Comparison of ENCODE assay signal across 14 cellular contexts in genomic region chr2:113226462-113226861, GRCh38. TPM values are rescaled to one million over a fixed set of nuclear protein-coding genes. Genes with fewer than 3 reads are reported as not detected.
DNase-seq lines count a peak whose midpoint lies in the region; ATAC-seq, FAIRE-seq and TF ChIP-seq lines count a peak whose summit lies in the region.
"Had no signal": no experiment of that assay in that cellular context is flagged by ENCODE, and none has a peak within 500 bp of the region (broad histone marks: within the 10 kb centered on the region; RNA-seq: fewer than 3 reads in every experiment).

No MANE protein-coding gene starts in this region.

- TF ChIP-seq POLR2A in HepG2 (IDR thresholded peaks at IDR 0.05; ENCODE audit: insufficient read depth in 1 of 2, low read depth in 2 of 2, low read length in 2 of 2) (no peak), right lobe of liver (IDR thresholded peaks at IDR 0.05) (no peak), thyroid gland (IDR thresholded peaks at IDR 0.05) (no peak)

- intact Hi-C loops in HepG2 (cut with micrococcal nuclease; ENCODE audit: unreplicated experiment), result no loop called here
- intact Hi-C loops in right lobe of liver (cut with DNase I), result no loop called here
- intact Hi-C loops in thyroid gland (cut with DNase I), result no loop called here

- H3K36me3 ChIP-seq in HepG2 (replicated peaks in 1 of 2; ENCODE audit: control insufficient read depth in 1 of 2, insufficient read depth in 2 of 2, low read length in 2 of 2), result no peaks in the 10 kb centered on the region
- no peaks in the 10 kb centered on the region for H3K36me3 ChIP-seq in right lobe of liver
- H3K36me3 ChIP-seq in ectodermal cell (ENCODE audit: control insufficient read depth, insufficient read depth, low read length), result no peaks in the 10 kb centered on the region
- H3K36me3 ChIP-seq in thyroid gland, result peaks cover 46 to 53% of the 10 kb centered on the region in 2 donors

- H3K9me3 ChIP-seq in HepG2 (ENCODE audit: low read length), result no peaks in the 10 kb centered on the region
- no peaks in the 10 kb centered on the region for H3K9me3 ChIP-seq in right lobe of liver
- H3K9me3 ChIP-seq in ectodermal cell (ENCODE audit: control insufficient read depth, low read length), result no peaks in the 10 kb centered on the region
- no peaks in the 10 kb centered on the region for H3K9me3 ChIP-seq in thyroid gland

- in situ Hi-C loops in HepG2 (cut with HindIII; ENCODE audit: extremely low pct_ligation_motif_present, low pct_unique_long_range_greater_than_20kb), result no loop called here

- no TSS peak for BruUV-seq in HepG2 (replicated peaks; lab: Mats Ljungman, UMichigan)

- TF ChIP-seq EP300 in HepG2 (IDR thresholded peaks at IDR 0.05; ENCODE audit: low read depth in 2 of 2, low read length in 2 of 2) (no peak), HepG2 (CRISPR knock-in tag; IDR thresholded peaks at IDR 0.05; ENCODE audit: borderline replicate concordance) (no peak)

- TF ChIP-seq RAD21 in HepG2 (CRISPR knock-in tag; IDR thresholded peaks at IDR 0.05), result no peak

- H2AFZ ChIP-seq in HepG2 (ENCODE audit: low read length), result no peak overlapping the region
- H2AFZ ChIP-seq: PC-9 had no signal

- H3K4me1 Mint-ChIP-seq in nephron (peaks cover 30% of the 10 kb centered on the region), progenitor cell of endocrine pancreas (ENCODE audit: low read depth) (peaks cover 11% of the 10 kb centered on the region)

- DNase-seq in HepG2 (ENCODE audit: low spot score) (no peak), right lobe of liver (no peak), thyroid gland (no peak), mesenteric fat pad (ENCODE audit: low spot score) (no peak), progenitor cell of endocrine pancreas (ENCODE audit: low spot score, unreplicated experiment) (no peak)
- DNase-seq in stimulated activated naive CD4-positive, alpha-beta T cell (lab: John Stamatoyannopoulos, UW), result no peak
- DNase-seq: AML-193, NCI-H1436 treated with DMSO at 0.1 percent for 48 hours, NCI-H1930, SIG-M5 had no signal

- H3K9ac ChIP-seq in HepG2 (ENCODE audit: insufficient read depth, low read depth, low read length), result no peak overlapping the region

- no peak for ATAC-seq in HepG2
- ATAC-seq in right lobe of liver, result no peak

- H3K4me3 ChIP-seq in HepG2 (replicated peaks in 1 of 3; ENCODE audit: insufficient read depth in 1 of 3, low read depth in 2 of 3, low read length in 3 of 3), result no peak overlapping the region
- no peak overlapping the region for H3K4me3 ChIP-seq in right lobe of liver
- no peak overlapping the region for H3K4me3 ChIP-seq in ectodermal cell (ENCODE audit: insufficient read depth, low read depth, low read length)
- no peak overlapping the region for H3K4me3 ChIP-seq in thyroid gland (replicated peaks in 1 of 3)
- H3K4me3 ChIP-seq: PC-9 had no signal

- no peaks in the 10 kb centered on the region for H3K79me2 ChIP-seq in HepG2 (ENCODE audit: insufficient read depth, low read length)

- H3K4me3 Mint-ChIP-seq in nephron, result no peak overlapping the region
- no peak overlapping the region for H3K4me3 Mint-ChIP-seq in progenitor cell of endocrine pancreas (ENCODE audit: low read depth)

- H3K27me3 Mint-ChIP-seq in nephron (ENCODE audit: low read depth) (no peaks in the 10 kb centered on the region), progenitor cell of endocrine pancreas (peaks cover 14% of the 10 kb centered on the region)

- FAIRE-seq in HepG2 (lab: Jason Lieb, UNC), result no peak

- WGBS in HepG2 (ENCODE audit: low lambda C conversion rate), result 67% methylated on average over 4 of the region's 4 CpGs
- 70% methylated on average over 4 of the region's 4 CpGs for WGBS in right lobe of liver (ENCODE audit: insufficient coverage, low coverage, low lambda C conversion rate, missing lambda C conversion rate)
- WGBS in ectodermal cell, 2 experiments, result 95 to 97% methylated on average over 4 of the region's 4 CpGs
- WGBS in thyroid gland, 2 donors, result 55 to 62% methylated on average over 4 of the region's 4 CpGs

- CTCF ChIA-PET in HepG2 (lab: Yijun Ruan, JAX; ENCODE audit: low intra/inter-chr PET ratio, low total read pairs), result no interaction called here

- no peak overlapping the region for H3K4me2 ChIP-seq in HepG2 (ENCODE audit: low read depth, low read length)

- H3K36me3 Mint-ChIP-seq in nephron (ENCODE audit: low read depth) (peaks cover 16% of the 10 kb centered on the region), progenitor cell of endocrine pancreas (ENCODE audit: insufficient read depth) (no peaks in the 10 kb centered on the region)

- H3K4me1 ChIP-seq in HepG2 (ENCODE audit: insufficient read depth, low read length) (peaks cover 48% of the 10 kb centered on the region), right lobe of liver (peaks cover 0 to 9% (median 0%) of the 10 kb centered on the region in 4 donors), ectodermal cell (ENCODE audit: control insufficient read depth, insufficient read depth, low read length) (peaks cover 10% of the 10 kb centered on the region), thyroid gland (peaks cover 62 to 66% of the 10 kb centered on the region in 2 donors)

- POLR2A ChIA-PET in HepG2 (lab: Yijun Ruan, JAX), result interaction anchor here (0.8 kb wide), 1 partner anchor 9 kb away, joined by 3 read pairs; no protein-coding TSS in a partner anchor

- H3K27ac ChIP-seq in HepG2 (ENCODE audit: extremely low read length, insufficient read depth, low read length), result no peak overlapping the region
- no peak overlapping the region for H3K27ac ChIP-seq in right lobe of liver
- peak overlapping the region; percentile 79 for H3K27ac ChIP-seq in ectodermal cell (ENCODE audit: insufficient read depth, low read depth, low read length, poor library complexity, severe bottlenecking)
- H3K27ac ChIP-seq in thyroid gland, result peak overlapping the region in 2 of 3 donors; percentile 41 to 56
- H3K27ac ChIP-seq: 22Rv1, PC-9 had no signal

- TF ChIP-seq CTCF in HepG2 (CRISPR knock-in tag; IDR thresholded peaks at IDR 0.05) (no peak), right lobe of liver (IDR thresholded peaks at IDR 0.05) (no peak), nephron (IDR thresholded peaks at IDR 0.05; ENCODE audit: unreplicated experiment in 3 of 3) (no peak), thyroid gland (IDR thresholded peaks at IDR 0.05) (no peak), progenitor cell of endocrine pancreas (IDR thresholded peaks at IDR 0.05; ENCODE audit: unreplicated experiment) (no peak)

- H4K20me1 ChIP-seq in HepG2 (ENCODE audit: insufficient read depth, low read length), result no peaks in the 10 kb centered on the region

- H3K27ac Mint-ChIP-seq in nephron (peak overlapping the region in 2 of 3 experiments; percentile 68 to 92), progenitor cell of endocrine pancreas (no peak overlapping the region)

- H3K9me3 Mint-ChIP-seq in nephron (no peaks in the 10 kb centered on the region), progenitor cell of endocrine pancreas (ENCODE audit: low read depth) (no peaks in the 10 kb centered on the region)

- H3K27me3 ChIP-seq in HepG2 (ENCODE audit: control insufficient read depth in 1 of 2, insufficient read depth in 2 of 2, low read length in 2 of 2) (0 out of 5 replicates have a peak, but pooled peaks cover 0 to 5% of the 10 kb centered on the region in 2 experiments), right lobe of liver (no peaks in the 10 kb centered on the region), ectodermal cell (ENCODE audit: control insufficient read depth, insufficient read depth, low read length, poor library complexity, severe bottlenecking) (no peaks in the 10 kb centered on the region), thyroid gland (no peaks in the 10 kb centered on the region)

RNA-seq across cellular contexts. Expression of gene PAX8, which starts 52.3 kb away (rescaled TPM):
- total RNA-seq in HepG2 (2016; rRNA removed; fragmentation: Illumina TruSeq; extraction: Trizol) (1.3 and 1.5 TPM in 2 replicates), right lobe of liver (1 to 10 TPM in 2 of 6 experiments, under 1 TPM in 4; 0.27 to 1.9 (median 0.86) TPM), thyroid gland (1,000 to 10,000 TPM; 1,318 to 2,156 (median 1,767) TPM), mesenteric fat pad (5.3 TPM), progenitor cell of endocrine pancreas (3.9 and 8.4 TPM in 2 replicates)
- 0.79 and 0.91 TPM in 2 replicates for total RNA-seq in HepG2 (2016; cell fraction: cytosol; rRNA removed; fragmentation: Illumina TruSeq; extraction: Trizol; ENCODE audit: low read depth)
- 1.4 and 1.5 TPM in 2 replicates for total RNA-seq in HepG2 (2016; cell fraction: insoluble cytoplasmic fraction; rRNA removed; fragmentation: Illumina TruSeq; extraction: Trizol)
- total RNA-seq in HepG2 (2016; cell fraction: membrane; rRNA removed; fragmentation: Illumina TruSeq; extraction: Trizol), result 1.9 and 2.0 TPM in 2 replicates
- 0.88 and 0.90 TPM in 2 replicates for total RNA-seq in HepG2 (2016; cell fraction: nucleus; rRNA removed; fragmentation: Illumina TruSeq; extraction: Trizol)
- polyA plus RNA-seq in HepG2 (2011; rRNA removed), result 8.1 and 8.8 TPM in 2 replicates
- 3.2 and 4.3 TPM in 2 replicates for polyA plus RNA-seq in HepG2 (2011; cell fraction: cytosol; rRNA removed)
- polyA plus RNA-seq in HepG2 (2011; cell fraction: nucleus; rRNA removed), result 2.5 and 2.8 TPM in 2 replicates
- polyA plus RNA-seq in HepG2 (2012), result 5.3 and 8.3 TPM in 2 replicates
- polyA plus RNA-seq in HepG2 (2016; cell fraction: cytosol; fragmentation: Illumina TruSeq; extraction: Trizol; ENCODE audit: low read depth), result 1.0 and 1.2 TPM in 2 replicates
- polyA plus RNA-seq in HepG2 (2016; cell fraction: insoluble cytoplasmic fraction; fragmentation: Illumina TruSeq; extraction: Trizol; ENCODE audit: low read depth), result 3.8 and 4.0 TPM in 2 replicates
- 2.8 TPM in 2 replicates for polyA plus RNA-seq in HepG2 (2016; cell fraction: membrane; fragmentation: Illumina TruSeq; extraction: Trizol; ENCODE audit: low read depth)
- polyA plus RNA-seq in HepG2 (2016; cell fraction: nucleus; fragmentation: Illumina TruSeq; extraction: Trizol; ENCODE audit: insufficient read depth, low read depth), result 2.5 and 3.1 TPM in 2 replicates
- 1.1 and 5.5 TPM in 2 replicates for polyA minus RNA-seq in HepG2 (2011; rRNA and poly(A)+ RNA removed; ENCODE audit: low replicate concordance)
- 2.4 and 3.0 TPM in 2 replicates for polyA minus RNA-seq in HepG2 (2011; cell fraction: cytosol; rRNA and poly(A)+ RNA removed)
- polyA minus RNA-seq in HepG2 (2011; cell fraction: nucleus; rRNA and poly(A)+ RNA removed), result 3.7 and 3.9 TPM in 2 replicates
- 1.2 TPM for polyA plus RNA-seq in ectodermal cell (2013, experiment 1 of 4)
- polyA plus RNA-seq in ectodermal cell (2013, experiment 2 of 4), result 1.2 TPM
- 1.3 TPM for polyA plus RNA-seq in ectodermal cell (2013, experiment 3 of 4)
- polyA plus RNA-seq in ectodermal cell (2013, experiment 4 of 4), result 1.1 TPM

RNA-seq across cellular contexts. Expression of gene PSD4, which starts 52.7 kb away (rescaled TPM):
- total RNA-seq in HepG2 (2016; rRNA removed; fragmentation: Illumina TruSeq; extraction: Trizol) (8.6 and 9.4 TPM in 2 replicates), right lobe of liver (10 to 100 TPM; 38.0 to 77.8 (median 58.7) TPM), thyroid gland (100 to 1,000 TPM in 3 of 4 donors, 10 to 100 TPM in 1; 63.7 to 136 (median 111) TPM), mesenteric fat pad (13.2 TPM), progenitor cell of endocrine pancreas (27.1 and 30.7 TPM in 2 replicates)
- 1.8 and 2.1 TPM in 2 replicates for total RNA-seq in HepG2 (2016; cell fraction: cytosol; rRNA removed; fragmentation: Illumina TruSeq; extraction: Trizol; ENCODE audit: low read depth)
- 6.4 and 9.6 TPM in 2 replicates for total RNA-seq in HepG2 (2016; cell fraction: insoluble cytoplasmic fraction; rRNA removed; fragmentation: Illumina TruSeq; extraction: Trizol)
- 4.3 and 5.2 TPM in 2 replicates for total RNA-seq in HepG2 (2016; cell fraction: membrane; rRNA removed; fragmentation: Illumina TruSeq; extraction: Trizol)
- 10.2 and 10.4 TPM in 2 replicates for total RNA-seq in HepG2 (2016; cell fraction: nucleus; rRNA removed; fragmentation: Illumina TruSeq; extraction: Trizol)
- polyA plus RNA-seq in HepG2 (2011; rRNA removed), result 5.8 and 9.1 TPM in 2 replicates
- polyA plus RNA-seq in HepG2 (2011; cell fraction: cytosol; rRNA removed), result 4.3 and 4.7 TPM in 2 replicates
- polyA plus RNA-seq in HepG2 (2011; cell fraction: nucleus; rRNA removed), result 34.6 and 36.0 TPM in 2 replicates
- polyA plus RNA-seq in HepG2 (2012), result 9.7 and 12.9 TPM in 2 replicates
- 1.3 TPM in 2 replicates for polyA plus RNA-seq in HepG2 (2016; cell fraction: cytosol; fragmentation: Illumina TruSeq; extraction: Trizol; ENCODE audit: low read depth)
- 4.3 and 6.8 TPM in 2 replicates for polyA plus RNA-seq in HepG2 (2016; cell fraction: insoluble cytoplasmic fraction; fragmentation: Illumina TruSeq; extraction: Trizol; ENCODE audit: low read depth)
- polyA plus RNA-seq in HepG2 (2016; cell fraction: membrane; fragmentation: Illumina TruSeq; extraction: Trizol; ENCODE audit: low read depth), result 3.3 TPM in 2 replicates
- 14.7 and 15.0 TPM in 2 replicates for polyA plus RNA-seq in HepG2 (2016; cell fraction: nucleus; fragmentation: Illumina TruSeq; extraction: Trizol; ENCODE audit: insufficient read depth, low read depth)
- polyA minus RNA-seq in HepG2 (2011; rRNA and poly(A)+ RNA removed; ENCODE audit: low replicate concordance), result 3.6 and 13.9 TPM in 2 replicates
- 5.2 and 5.3 TPM in 2 replicates for polyA minus RNA-seq in HepG2 (2011; cell fraction: cytosol; rRNA and poly(A)+ RNA removed)
- polyA minus RNA-seq in HepG2 (2011; cell fraction: nucleus; rRNA and poly(A)+ RNA removed), result 11.6 and 16.2 TPM in 2 replicates
- polyA plus RNA-seq in ectodermal cell (2013, experiment 1 of 4), result 0.70 TPM
- 0.98 TPM for polyA plus RNA-seq in ectodermal cell (2013, experiment 2 of 4)
- polyA plus RNA-seq in ectodermal cell (2013, experiment 3 of 4), result 0.53 TPM
- polyA plus RNA-seq in ectodermal cell (2013, experiment 4 of 4), result 0.77 TPM

Comparison
In these comparisons a context has a peak if more than half of its experiments do, and no peak if none do; other contexts are left out.
1. H3K27ac ChIP-seq: peak in ectodermal cell (single experiment) and thyroid gland (2 of 3); none in HepG2 (single experiment) and right lobe of liver (0 of 3).
2. RNA of gene PAX8, which starts 52.3 kb away (total RNA-seq): 1,318 to 2,156 TPM in thyroid gland; 5.3 TPM in mesenteric fat pad (single experiment), 3.9 to 8.4 TPM in progenitor cell of endocrine pancreas, 0.79 to 2.0 TPM in HepG2 and 0.27 to 1.9 TPM in right lobe of liver; every median in the first group is over 100 times any median in the second.